Comparison of ENCODE assay signal across 17 cellular contexts in the genomic region with DNA sequence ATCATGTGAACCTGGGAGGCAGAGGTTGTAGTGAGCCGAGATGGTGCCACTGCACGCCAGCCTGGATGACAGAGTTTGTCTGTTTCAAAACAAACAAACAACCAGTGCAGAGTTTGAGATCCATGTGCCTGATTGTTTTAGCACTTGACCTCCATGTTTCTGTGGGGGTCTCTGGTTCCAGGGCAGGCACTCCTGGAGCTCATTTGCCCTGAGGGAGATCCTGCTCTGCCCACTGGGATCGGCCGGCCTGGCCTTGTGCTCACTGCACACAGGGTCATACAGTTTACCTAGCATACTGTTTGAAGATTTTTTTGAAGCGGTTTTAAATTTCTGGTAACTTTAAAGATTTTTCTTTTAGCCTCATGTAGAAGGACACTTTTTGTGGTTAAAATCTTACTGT.
A peak's percentile ranks its signal among the peaks of the same experiment; 100 is the strongest.
DNase-seq lines count a peak whose midpoint lies in the region; ATAC-seq and TF ChIP-seq lines count a peak whose summit lies in the region.
"Had no signal": no experiment of that assay in that cellular context is flagged by ENCODE, and none has a peak within 500 bp of the region (broad histone marks: within the 10 kb centered on the region; RNA-seq: fewer than 3 reads in every experiment).

No MANE protein-coding gene starts in this region.

- H4K8ac ChIP-seq in trophoblast cell (ENCODE audit: low read depth, low read length) = no peak overlapping the region

- H3K36me3 ChIP-seq in BE2C (0 out of 2 replicates have a peak, but pooled peaks cover 3% of the 10 kb centered on the region), HUES64 (ENCODE audit: insufficient read depth, low read length) (no peaks in the 10 kb centered on the region), trophoblast cell (ENCODE audit: control insufficient read depth in 1 of 2, insufficient read depth in 2 of 2, low read length in 2 of 2) (peaks cover 2 to 5% of the 10 kb centered on the region in 2 experiments)
- H3K36me3 ChIP-seq: SJSA1 had no signal

- H4K12ac ChIP-seq in trophoblast cell (ENCODE audit: low read depth, low read length) = no peak overlapping the region

- 86% methylated on average over 5 of the region's 5 CpGs for WGBS in HUES64
- no CpG with 5 or more reads among the region's 5 CpGs for WGBS in trophoblast cell (ENCODE audit: extremely low coverage, insufficient coverage, insufficient read length)

- ATAC-seq in omental fat pad (ENCODE audit: low FRiP score) (no peak), foreskin keratinocyte (no peak)
- ATAC-seq: Right ventricle myocardium inferior had no signal

- TF ChIP-seq CTCF in BE2C (IDR thresholded peaks at IDR 0.05; ENCODE audit: low read depth, low read length) = no peak
- no peak for TF ChIP-seq CTCF in omental fat pad (IDR thresholded peaks at IDR 0.05)
- TF ChIP-seq CTCF in foreskin keratinocyte (conservative IDR thresholded peaks at IDR 0.05) = no peak
- TF ChIP-seq CTCF in HFFc6 (IDR thresholded peaks at IDR 0.05) = no peak

- H3K27me3 Mint-ChIP-seq in HFFc6 (ENCODE audit: insufficient read depth) = peaks cover 1% of the 10 kb centered on the region; the same call in 1 of the 2 replicates

- peak; percentile 38 for DNase-seq in BE2C
- no peak for DNase-seq in trophoblast cell
- DNase-seq in omental fat pad (ENCODE audit: low spot score) = no peak
- no peak for DNase-seq in foreskin keratinocyte
- DNase-seq in HFFc6 = no peak
- DNase-seq: HCEC 1CT, NCI-H1694 treated with DMSO at 0.1 percent for 48 hours, NCI-H2081 treated with DMSO at 0.1 percent for 48 hours, NCI-H446, NCI-H526 treated with DMSO at 0.1 percent for 48 hours, OCI-M1 had no signal

- H3K79me1 ChIP-seq in trophoblast cell (ENCODE audit: low read length) = no peaks in the 10 kb centered on the region

- no peak overlapping the region for H3K18ac ChIP-seq in trophoblast cell (ENCODE audit: low read length)

- H3K9me3 ChIP-seq in BE2C = no peaks in the 10 kb centered on the region
- H3K9me3 ChIP-seq in HUES64 (ENCODE audit: insufficient read depth, low read depth, low read length) = peaks cover 5% of the 10 kb centered on the region; the same call in 1 of the 2 replicates
- peaks cover 2% of the 10 kb centered on the region for H3K9me3 ChIP-seq in trophoblast cell (ENCODE audit: insufficient read depth, low read depth, low read length)

- H3K27ac Mint-ChIP-seq in HFFc6 = no peak overlapping the region

- peak overlapping the region; percentile 29 for H3K4ac ChIP-seq in trophoblast cell (ENCODE audit: low read depth, low read length)

- no peak overlapping the region for H3K23ac ChIP-seq in trophoblast cell (ENCODE audit: low read length)

- no peak overlapping the region for H2BK120ac ChIP-seq in trophoblast cell (ENCODE audit: insufficient read depth, low read length, poor library complexity)

- H3K27me3 ChIP-seq in BE2C = no peaks in the 10 kb centered on the region
- H3K27me3 ChIP-seq in HUES64 (ENCODE audit: insufficient read depth, low read length) = no peaks in the 10 kb centered on the region
- H3K27me3 ChIP-seq in trophoblast cell (ENCODE audit: insufficient read depth, low read length) = no peaks in the 10 kb centered on the region
- H3K27me3 ChIP-seq in foreskin keratinocyte = no peaks in the 10 kb centered on the region
- H3K27me3 ChIP-seq: SJSA1 had no signal

- H3K4me1 ChIP-seq in BE2C = peaks cover 2% of the 10 kb centered on the region; the same call in 1 of the 2 replicates
- H3K4me1 ChIP-seq in HUES64 (ENCODE audit: insufficient read depth, low read length) = peaks cover 35% of the 10 kb centered on the region
- H3K4me1 ChIP-seq in trophoblast cell (ENCODE audit: control insufficient read depth in 1 of 2, insufficient read depth in 2 of 2, low read length in 2 of 2) = peaks cover 0 to 13% of the 10 kb centered on the region in 2 experiments
- H3K4me1 ChIP-seq in foreskin keratinocyte = no peaks in the 10 kb centered on the region
- H3K4me1 ChIP-seq: SJSA1 had no signal

- H2AFZ ChIP-seq in trophoblast cell (ENCODE audit: insufficient read depth, low read length, poor library complexity) = no peak overlapping the region

- no peak overlapping the region for H4K91ac ChIP-seq in trophoblast cell (ENCODE audit: low read depth, low read length)

- no peak overlapping the region for H3K4me2 ChIP-seq in trophoblast cell (ENCODE audit: low read length)

- peaks cover 27% of the 10 kb centered on the region for H3K4me1 Mint-ChIP-seq in HFFc6 (ENCODE audit: low read depth)

- H2BK12ac ChIP-seq in trophoblast cell (ENCODE audit: low read length) = no peak overlapping the region

- H3K9me3 Mint-ChIP-seq in HFFc6 = peaks cover 3% of the 10 kb centered on the region

- no peak overlapping the region for H3K4me3 ChIP-seq in BE2C (ENCODE audit: low read depth, low read length)
- H3K4me3 ChIP-seq in HUES64 (ENCODE audit: low read length) = no peak overlapping the region
- no peak overlapping the region for H3K4me3 ChIP-seq in trophoblast cell (ENCODE audit: low read depth, low read length)
- H3K4me3 ChIP-seq: SJSA1 had no signal

- no peak overlapping the region for H2BK5ac ChIP-seq in trophoblast cell (ENCODE audit: low read depth, low read length, poor library complexity)

- H3K27ac ChIP-seq in HUES64 (ENCODE audit: low read depth, low read length) = no peak overlapping the region
- peak overlapping the region; percentile 3 for H3K27ac ChIP-seq in cingulate gyrus (ENCODE audit: low read depth, low read length)
- no peak overlapping the region for H3K27ac ChIP-seq in trophoblast cell (ENCODE audit: low read depth, low read length)
- no peak overlapping the region for H3K27ac ChIP-seq in foreskin keratinocyte
- H3K27ac ChIP-seq: SJSA1 had no signal

- H3K36me3 Mint-ChIP-seq in HFFc6 (ENCODE audit: low read depth) = peaks cover 4% of the 10 kb centered on the region; the same call in 1 of the 2 replicates

- no peak overlapping the region for H3K4me3 Mint-ChIP-seq in HFFc6
- H3K4me3 Mint-ChIP-seq: CD14-positive monocyte, IgD-negative memory B cell had no signal

- H3K79me2 ChIP-seq in trophoblast cell (ENCODE audit: control insufficient read depth, insufficient read depth, low read length, poor library complexity) = peaks cover 4% of the 10 kb centered on the region

- H2AK5ac ChIP-seq in trophoblast cell (ENCODE audit: low read length) = no peak overlapping the region

- H3K9ac ChIP-seq in HUES64 (ENCODE audit: low read depth, low read length) (0 out of 2 replicates have a peak overlapping the region, but pooled peaks have one; percentile 10), trophoblast cell (ENCODE audit: low read length) (no peak overlapping the region)

- H3K14ac ChIP-seq in trophoblast cell (ENCODE audit: low read length) = no peak overlapping the region
